9 cellular contexts compared by ENCODE assay signal in genomic region chr20:58127731-58128130, GRCh38.
DNase-seq lines count a peak whose midpoint lies in the region; ATAC-seq and TF ChIP-seq lines count a peak whose summit lies in the region.
"Had no signal": no experiment of that assay in that cellular context is flagged by ENCODE, and none has a peak within 500 bp of the region (broad histone marks: within the 10 kb centered on the region; RNA-seq: fewer than 3 reads in every experiment).

No MANE protein-coding gene starts in this region.

- no peak overlapping the region for H3K27ac ChIP-seq in coronary artery
- H3K27ac ChIP-seq: left lung had no signal

- ATAC-seq in HG02840 (IDR thresholded peaks at IDR 0.05; ENCODE audit: low FRiP score, unreplicated experiment) = no peak
- ATAC-seq: left lung had no signal

- DNase-seq in EL = peak; percentile 84
- peak; percentile 18 for DNase-seq in NCI-H2081 treated with DMSO at 0.1 percent for 48 hours (lab: John Stamatoyannopoulos, UW)
- DNase-seq in coronary artery (ENCODE audit: low spot score) = peak; percentile 40
- peak; percentile 81 for DNase-seq in non-pigmented ciliary epithelial cell (ENCODE audit: low read depth)
- no peak for DNase-seq in activated CD8-positive, alpha-beta memory T cell treated with anti-CD3 and anti-CD28 coated beads, Interleukin-2, amount 50 U/mL, for 4 hours
- no peak for DNase-seq in SHP77 treated with DMSO at 0.1 percent for 48 hours (lab: John Stamatoyannopoulos, UW)
- DNase-seq in T-helper 2 cell = no peak
- DNase-seq: left lung had no signal

- no peak overlapping the region for H3K4me3 ChIP-seq in coronary artery
- H3K4me3 ChIP-seq: left lung had no signal

- TF ChIP-seq CTCF in coronary artery (IDR thresholded peaks at IDR 0.05) = no peak

Comparison
In these comparisons a context has a peak if more than half of its experiments do, and no peak if none do; other contexts are left out.
1. DNase-seq: peak in EL (single experiment), NCI-H2081 treated with DMSO at 0.1 percent for 48 hours (single experiment), coronary artery (single experiment) and non-pigmented ciliary epithelial cell (single experiment); none in activated CD8-positive, alpha-beta memory T cell treated with anti-CD3 and anti-CD28 coated beads, Interleukin-2, amount 50 U/mL, for 4 hours (single experiment), SHP77 treated with DMSO at 0.1 percent for 48 hours (single experiment) and T-helper 2 cell (0 of 5).